14 cellular contexts compared by ENCODE assay signal in genomic region chr3:51394541-51394940, GRCh38. TPM values are rescaled to one million over a fixed set of nuclear protein-coding genes. Genes with fewer than 3 reads are reported as not detected.
A peak's percentile ranks its signal among the peaks of the same experiment; 100 is the strongest.
DNase-seq lines count a peak whose midpoint lies in the region; ATAC-seq and TF ChIP-seq lines count a peak whose summit lies in the region.
"Had no signal": no experiment of that assay in that cellular context is flagged by ENCODE, and none has a peak within 500 bp of the region (broad histone marks: within the 10 kb centered on the region; RNA-seq: fewer than 3 reads in every experiment).

No MANE protein-coding gene starts in this region.

- H3K27ac ChIP-seq in CD8-positive, alpha-beta T cell (ENCODE audit: low read depth, low read length), result no peak overlapping the region
- H3K27ac ChIP-seq in mesenchymal stem cell (ENCODE audit: low read length, poor library complexity, severe bottlenecking) (no peak overlapping the region), testis (no peak overlapping the region)
- H3K27ac ChIP-seq: brain microvascular endothelial cell, KMS-11 had no signal

- H3K4me3 ChIP-seq in CD8-positive, alpha-beta T cell (ENCODE audit: low read depth, low read length), result no peak overlapping the region
- H3K4me3 ChIP-seq in mesenchymal stem cell (ENCODE audit: insufficient read depth in 1 of 2, low read depth in 1 of 2, low read length in 2 of 2) (no peak overlapping the region), testis (no peak overlapping the region)
- H3K4me3 ChIP-seq: lung had no signal

- no peak for TF ChIP-seq CTCF in CD8-positive, alpha-beta T cell (IDR thresholded peaks at IDR 0.05)
- TF ChIP-seq CTCF in HFFc6 (IDR thresholded peaks at IDR 0.05) (no peak), testis (IDR thresholded peaks at IDR 0.05) (no peak)

- no peak overlapping the region for H4K91ac ChIP-seq in mesenchymal stem cell (ENCODE audit: low read length)

- no peak overlapping the region for H3K18ac ChIP-seq in mesenchymal stem cell (ENCODE audit: low read depth in 1 of 2, low read length in 2 of 2)

- H3K4me1 Mint-ChIP-seq in CD8-positive, alpha-beta T cell (ENCODE audit: low read depth), result peaks cover 61% of the 10 kb centered on the region
- H3K4me1 Mint-ChIP-seq in HFFc6 (ENCODE audit: low read depth), result peaks cover 40% of the 10 kb centered on the region
- H3K4me1 Mint-ChIP-seq in activated naive CD8-positive, alpha-beta T cell treated with anti-CD3 and anti-CD28 coated beads, Interleukin-2, amount 50 U/mL, for 24 hours, result peaks cover 54% of the 10 kb centered on the region
- peaks cover 43 to 45% of the 10 kb centered on the region in 2 donors for H3K4me1 Mint-ChIP-seq in natural killer cell treated with Interleukin-12 subunit alpha and Interleukin-12 subunit beta and Interleukin-15 and Interleukin-18, amount 100 ng/mL, for 72 hours (ENCODE audit: low read depth in 2 of 2)

- H3K9ac ChIP-seq in mesenchymal stem cell (ENCODE audit: low read length), result no peak overlapping the region
- H3K9ac ChIP-seq: KMS-11 had no signal

- no peak overlapping the region for H3K14ac ChIP-seq in mesenchymal stem cell (ENCODE audit: low read length in 2 of 2)

- H3K27me3 ChIP-seq in CD8-positive, alpha-beta T cell (ENCODE audit: insufficient read depth, low read length), result no peaks in the 10 kb centered on the region
- no peaks in the 10 kb centered on the region for H3K27me3 ChIP-seq in mesenchymal stem cell (ENCODE audit: control insufficient read depth in 1 of 2, insufficient read depth in 1 of 2, low read length in 2 of 2)
- H3K27me3 ChIP-seq in testis, result no peaks in the 10 kb centered on the region
- H3K27me3 ChIP-seq: brain microvascular endothelial cell had no signal

- no peak overlapping the region for H3K23ac ChIP-seq in mesenchymal stem cell (ENCODE audit: low read length in 2 of 2)

- H3K9me3 Mint-ChIP-seq in CD8-positive, alpha-beta T cell, result no peaks in the 10 kb centered on the region
- H3K9me3 Mint-ChIP-seq in HFFc6, result no peaks in the 10 kb centered on the region
- H3K9me3 Mint-ChIP-seq in activated naive CD8-positive, alpha-beta T cell treated with anti-CD3 and anti-CD28 coated beads, Interleukin-2, amount 50 U/mL, for 24 hours, result no peaks in the 10 kb centered on the region
- no peaks in the 10 kb centered on the region for H3K9me3 Mint-ChIP-seq in natural killer cell treated with Interleukin-12 subunit alpha and Interleukin-12 subunit beta and Interleukin-15 and Interleukin-18, amount 100 ng/mL, for 72 hours

- no peak overlapping the region for H2AFZ ChIP-seq in mesenchymal stem cell (ENCODE audit: low read depth, low read length)

- no peak overlapping the region for H4K8ac ChIP-seq in mesenchymal stem cell (ENCODE audit: low read length)

- H2BK120ac ChIP-seq in mesenchymal stem cell (ENCODE audit: low read depth, low read length), result no peak overlapping the region

- H3K4me2 ChIP-seq in mesenchymal stem cell (ENCODE audit: low read length, poor library complexity, severe bottlenecking), result no peak overlapping the region
- H3K4me2 ChIP-seq: KMS-11 had no signal

- no peak overlapping the region for H2BK5ac ChIP-seq in mesenchymal stem cell (ENCODE audit: low read depth, low read length, poor library complexity, severe bottlenecking)

- H3K36me3 Mint-ChIP-seq in CD8-positive, alpha-beta T cell, result peaks cover 62% of the 10 kb centered on the region
- peaks cover 27% of the 10 kb centered on the region for H3K36me3 Mint-ChIP-seq in HFFc6 (ENCODE audit: low read depth)
- H3K36me3 Mint-ChIP-seq in activated naive CD8-positive, alpha-beta T cell treated with anti-CD3 and anti-CD28 coated beads, Interleukin-2, amount 50 U/mL, for 24 hours (ENCODE audit: low read depth), result peaks cover 42% of the 10 kb centered on the region
- H3K36me3 Mint-ChIP-seq in natural killer cell treated with Interleukin-12 subunit alpha and Interleukin-12 subunit beta and Interleukin-15 and Interleukin-18, amount 100 ng/mL, for 72 hours, result peaks cover 14% of the 10 kb centered on the region

- H3K79me1 ChIP-seq in mesenchymal stem cell (replicated peaks; ENCODE audit: low read length, poor library complexity, severe bottlenecking), result peaks cover 14% of the 10 kb centered on the region

- CTCF ChIA-PET in CD8-positive, alpha-beta T cell (lab: Charles Lee), result interaction anchor here (0.7 kb wide), 1 partner anchor 23 kb away, joined by 3 read pairs; no protein-coding TSS in a partner anchor

- no peaks in the 10 kb centered on the region for H3K27me3 Mint-ChIP-seq in CD8-positive, alpha-beta T cell (ENCODE audit: low read depth)
- peaks cover 3% of the 10 kb centered on the region; the same call in 1 of the 2 replicates for H3K27me3 Mint-ChIP-seq in HFFc6 (ENCODE audit: insufficient read depth)
- H3K27me3 Mint-ChIP-seq in activated naive CD8-positive, alpha-beta T cell treated with anti-CD3 and anti-CD28 coated beads, Interleukin-2, amount 50 U/mL, for 24 hours, result no peaks in the 10 kb centered on the region
- H3K27me3 Mint-ChIP-seq in natural killer cell treated with Interleukin-12 subunit alpha and Interleukin-12 subunit beta and Interleukin-15 and Interleukin-18, amount 100 ng/mL, for 72 hours, result no peaks in the 10 kb centered on the region

- no peak overlapping the region for H2BK15ac ChIP-seq in mesenchymal stem cell (ENCODE audit: low read depth, poor library complexity, severe bottlenecking)

- H3K9me3 ChIP-seq in CD8-positive, alpha-beta T cell (ENCODE audit: low read length), result no peaks in the 10 kb centered on the region
- H3K9me3 ChIP-seq in mesenchymal stem cell (ENCODE audit: control insufficient read depth, low read length) (no peaks in the 10 kb centered on the region), testis (no peaks in the 10 kb centered on the region)

- H3K36me3 ChIP-seq in CD8-positive, alpha-beta T cell (ENCODE audit: insufficient read depth, low read length), result peaks cover 41% of the 10 kb centered on the region
- peaks cover 67 to 76% of the 10 kb centered on the region in 2 experiments for H3K36me3 ChIP-seq in mesenchymal stem cell (ENCODE audit: control insufficient read depth in 1 of 2, insufficient read depth in 2 of 2, low read depth in 1 of 2, low read length in 2 of 2)
- no peaks in the 10 kb centered on the region for H3K36me3 ChIP-seq in testis (ENCODE audit: low read depth, missing control alignments)

- ATAC-seq in CD8-positive, alpha-beta T cell, result no peak
- ATAC-seq in activated naive CD8-positive, alpha-beta T cell treated with anti-CD3 and anti-CD28 coated beads, Interleukin-2, amount 50 U/mL, for 24 hours, result no peak
- no peak for ATAC-seq in natural killer cell treated with Interleukin-12 subunit alpha and Interleukin-12 subunit beta and Interleukin-15 and Interleukin-18, amount 100 ng/mL, for 72 hours
- ATAC-seq in GM18498 (IDR thresholded peaks at IDR 0.05; ENCODE audit: unreplicated experiment), result no peak

- no peak overlapping the region for H3K4ac ChIP-seq in mesenchymal stem cell (ENCODE audit: low read depth in 1 of 2, low read length in 2 of 2)

- H3K4me1 ChIP-seq in CD8-positive, alpha-beta T cell (ENCODE audit: insufficient read depth, low read length), result peaks cover 44% of the 10 kb centered on the region
- H3K4me1 ChIP-seq in mesenchymal stem cell (ENCODE audit: control insufficient read depth, insufficient read depth, low read depth, low read length), result peaks cover 43% of the 10 kb centered on the region
- peaks cover 36% of the 10 kb centered on the region for H3K4me1 ChIP-seq in testis

- 97% methylated on average over 5 of the region's 5 CpGs for WGBS in mesenchymal stem cell
- 70 to 93% methylated on average over 5 of the region's 5 CpGs for WGBS in testis, 2 donors

- POLR2A ChIA-PET in CD8-positive, alpha-beta T cell (lab: Charles Lee), result interaction anchor here (1.4 to 3.3 kb wide), 3 partner anchors 10 to 104 kb away, joined by 4 to 14 read pairs (median 4); partner anchors contain the start of gene MANF

- no peak for DNase-seq in CD8-positive, alpha-beta T cell
- DNase-seq in HFFc6, result no peak
- no peak for DNase-seq in activated naive CD8-positive, alpha-beta T cell treated with anti-CD3 and anti-CD28 coated beads, Interleukin-2, amount 50 U/mL, for 24 hours
- no peak for DNase-seq in natural killer cell treated with Interleukin-12 subunit alpha and Interleukin-12 subunit beta and Interleukin-15 and Interleukin-18, amount 100 ng/mL, for 72 hours (ENCODE audit: low spot score)
- no peak for DNase-seq in mesenchymal stem cell
- DNase-seq in testis, result no peak
- DNase-seq in SKM-1 treated with dmso at 0.1 percent for 144 hours (lab: John Stamatoyannopoulos, UW; ENCODE audit: unreplicated experiment), result no peak
- DNase-seq: brain microvascular endothelial cell, HCEC 1CT, NCI-H187 treated with DMSO at 0.1 percent for 48 hours, T-helper 1 cell had no signal

- TF ChIP-seq POLR2A in testis (IDR thresholded peaks at IDR 0.05), result no peak

- intact Hi-C loops in CD8-positive, alpha-beta T cell (cut with DNase I, micrococcal nuclease), result loop anchor here (5.0 to 10.0 kb wide), 4 partner anchors 400 to 1293 kb away; partner anchors contain the start of genes ABHD14B (in 1 of the 2), DUSP7 (in 1 of the 2), GNL3 (in 1 of the 2) and PBRM1 (in 1 of the 2)
- intact Hi-C loops in testis (cut with DNase I; ENCODE audit: low total_unique reads), result loop anchor here (10.0 kb wide), 2 partner anchors 100 to 270 kb away; no protein-coding TSS in a partner anchor

- peak overlapping the region; percentile 18 for H3K4me3 Mint-ChIP-seq in CD8-positive, alpha-beta T cell
- peak overlapping the region; percentile 16 for H3K4me3 Mint-ChIP-seq in HFFc6
- peak overlapping the region; percentile 79 for H3K4me3 Mint-ChIP-seq in activated naive CD8-positive, alpha-beta T cell treated with anti-CD3 and anti-CD28 coated beads, Interleukin-2, amount 50 U/mL, for 24 hours
- peak overlapping the region; percentile 67 for H3K4me3 Mint-ChIP-seq in natural killer cell treated with Interleukin-12 subunit alpha and Interleukin-12 subunit beta and Interleukin-15 and Interleukin-18, amount 100 ng/mL, for 72 hours

- no peak overlapping the region for H3K27ac Mint-ChIP-seq in CD8-positive, alpha-beta T cell
- peak overlapping the region; percentile 22 for H3K27ac Mint-ChIP-seq in HFFc6
- peak overlapping the region; percentile 68 for H3K27ac Mint-ChIP-seq in activated naive CD8-positive, alpha-beta T cell treated with anti-CD3 and anti-CD28 coated beads, Interleukin-2, amount 50 U/mL, for 24 hours
- H3K27ac Mint-ChIP-seq in natural killer cell treated with Interleukin-12 subunit alpha and Interleukin-12 subunit beta and Interleukin-15 and Interleukin-18, amount 100 ng/mL, for 72 hours, result peak overlapping the region; percentile 68 to 84

- H2BK12ac ChIP-seq in mesenchymal stem cell (ENCODE audit: low read length in 2 of 2), result no peak overlapping the region

- H2AK5ac ChIP-seq in mesenchymal stem cell (ENCODE audit: low read length, severe bottlenecking), result no peak overlapping the region

RNA-seq across cellular contexts. Expression of gene RBM15B, which starts 3.5 kb away (rescaled TPM):
- total RNA-seq in CD8-positive, alpha-beta T cell, result 10 to 100 TPM; 29.5 to 29.8 TPM
- 10 to 100 TPM; 25.8 to 30.6 (median 29.2) TPM for total RNA-seq in HFFc6 (2021; fragmentation: NEBNext Ultra II Directional; extraction: Animal tissue kit (Norgen Biotek cat#: 25700))
- total RNA-seq in natural killer cell treated with Interleukin-12 subunit alpha and Interleukin-12 subunit beta and Interleukin-15 and Interleukin-18, amount 100 ng/mL, for 72 hours, result 10 to 100 TPM; 25.7 to 36.0 TPM
- polyA plus RNA-seq in mesenchymal stem cell (2013, experiment 1 of 2), result 26.0 TPM
- polyA plus RNA-seq in mesenchymal stem cell (2013, experiment 2 of 2), result 25.4 TPM
- 10 to 100 TPM; 33.9 to 41.4 TPM for total RNA-seq in testis
- polyA plus RNA-seq in testis (ENCODE audit: insufficient read depth, low read depth, low replicate concordance), result 27.1 TPM

RNA-seq across cellular contexts. Expression of gene MANF, which starts 9.4 kb away (rescaled TPM):
- total RNA-seq in CD8-positive, alpha-beta T cell, result 10 to 100 TPM; 32.2 to 35.0 TPM
- 100 to 1,000 TPM; 157 to 196 (median 179) TPM for total RNA-seq in HFFc6 (2021; fragmentation: NEBNext Ultra II Directional; extraction: Animal tissue kit (Norgen Biotek cat#: 25700))
- 100 to 1,000 TPM; 198 to 250 TPM for total RNA-seq in natural killer cell treated with Interleukin-12 subunit alpha and Interleukin-12 subunit beta and Interleukin-15 and Interleukin-18, amount 100 ng/mL, for 72 hours
- polyA plus RNA-seq in mesenchymal stem cell (2013, experiment 1 of 2), result 220 TPM
- 221 TPM for polyA plus RNA-seq in mesenchymal stem cell (2013, experiment 2 of 2)
- 10 to 100 TPM; 48.6 to 62.8 TPM for total RNA-seq in testis
- 167 TPM for polyA plus RNA-seq in testis (ENCODE audit: insufficient read depth, low read depth, low replicate concordance)

Comparison
In these comparisons a context has a peak if more than half of its experiments do, and no peak if none do; other contexts are left out.
1. H3K4me3 Mint-ChIP-seq: peak in every context shown above with its lines; median percentile 79 in activated naive CD8-positive, alpha-beta T cell treated with anti-CD3 and anti-CD28 coated beads, Interleukin-2, amount 50 U/mL, for 24 hours; 67 in natural killer cell treated with Interleukin-12 subunit alpha and Interleukin-12 subunit beta and Interleukin-15 and Interleukin-18, amount 100 ng/mL, for 72 hours; 18 in CD8-positive, alpha-beta T cell; 16 in HFFc6.